Comparison of ENCODE assay signal across 1 cellular context in genomic region chr3:151887450-151888211, GRCh38.
TF ChIP-seq lines count a peak whose summit lies in the region.
"Not testable (repeated sequence)": the region's sequence is repeated elsewhere in the genome, so short reads cannot be mapped to it uniquely, and the experiment has no call there.

No MANE protein-coding gene starts in this region.

TF ChIP-seq in K562, 482 proteins besides CTCF, POLR2A, EP300 and RAD21 (continued from another document):
- TF ChIP-seq TSHZ1 (CRISPR knock-in tag; IDR thresholded peaks at IDR 0.05), result 0 out of 2 replicates have a peak, but pooled peaks have one; percentile 47
- TF ChIP-seq ZNF740 (CRISPR knock-in tag; IDR thresholded peaks at IDR 0.05), result not testable (repeated sequence)
- TF ChIP-seq ZNF740 (tag; IDR thresholded peaks at IDR 0.05), result peak in 1 of 2 experiments; percentile 61; a peak in 1 of 4 replicates
- TF ChIP-seq KLF6 (CRISPR knock-in tag; IDR thresholded peaks at IDR 0.05; ENCODE audit: borderline replicate concordance), result peak; percentile 75; the same call in 1 of the 2 replicates
- TF ChIP-seq ZNF311 (CRISPR knock-in tag; IDR thresholded peaks at IDR 0.05), result peak; percentile 67; the same call in 1 of the 2 replicates
- 0 out of 2 replicates have a peak, but pooled peaks have one; percentile 51 for TF ChIP-seq SMAD3 (CRISPR knock-in tag; conservative IDR thresholded peaks at IDR 0.05)
